ENCODE assay signal across 11 cellular contexts in genomic region chr20:32893878-32894483, GRCh38. TPM values are rescaled to one million over a fixed set of nuclear protein-coding genes. Genes with fewer than 3 reads are reported as not detected.
DNase-seq lines count a peak whose midpoint lies in the region; ATAC-seq, FAIRE-seq and TF ChIP-seq lines count a peak whose summit lies in the region.
"Had no signal": no experiment of that assay in that cellular context is flagged by ENCODE, and none has a peak within 500 bp of the region (broad histone marks: within the 10 kb centered on the region; RNA-seq: fewer than 3 reads in every experiment).

No MANE protein-coding gene starts in this region.

- in situ Hi-C loops in astrocyte of the spinal cord (cut with HindIII; ENCODE audit: low sequenced_read_pairs) (no loop called here), G401 (cut with HindIII; ENCODE audit: low sequenced_read_pairs) (no loop called here)

- peak; percentile 37 for ATAC-seq in mucosa of descending colon
- ATAC-seq in GM19351 (IDR thresholded peaks at IDR 0.05; ENCODE audit: unreplicated experiment) = no peak
- ATAC-seq: CD8-positive, alpha-beta T cell had no signal

- no peak overlapping the region for H3K4me3 ChIP-seq in HFF-Myc (replicated peaks; ENCODE audit: low read depth, low read length)
- no peak overlapping the region for H3K4me3 ChIP-seq in astrocyte of the spinal cord (ENCODE audit: low read depth, low read length)
- no peak overlapping the region for H3K4me3 ChIP-seq in mucosa of descending colon
- H3K4me3 ChIP-seq: thoracic aorta had no signal

- peak; percentile 73 for TF ChIP-seq CTCF in HFF-Myc (IDR thresholded peaks at IDR 0.05; ENCODE audit: low read depth, low read length, missing control alignments)
- peak; percentile 59 for TF ChIP-seq CTCF in astrocyte of the spinal cord (IDR thresholded peaks at IDR 0.05; ENCODE audit: low read depth, low read length)
- no peak for TF ChIP-seq CTCF in mucosa of descending colon (IDR thresholded peaks at IDR 0.05)

- no peak for FAIRE-seq in frontal cortex (lab: Jason Lieb, UNC)

- H3K4me1 ChIP-seq in mucosa of descending colon (ENCODE audit: low read depth) = no peaks in the 10 kb centered on the region

- DNase-seq in NCI-H2171 treated with DMSO at 0.1 percent for 48 hours (lab: John Stamatoyannopoulos, UW) (peak; percentile 47), NCI-H2171 (lab: John Stamatoyannopoulos, UW) (no peak), HFF-Myc (ENCODE audit: extremely low read depth, low read depth) (no peak), astrocyte of the spinal cord (ENCODE audit: low read depth, low spot score) (peak; percentile 3), mucosa of descending colon (peak in 1 of 3 donors; percentile 3), G401 (ENCODE audit: low spot score) (no peak), frontal cortex (ENCODE audit: low spot score in 2 of 2) (no peak)

- H3K36me3 ChIP-seq in mucosa of descending colon (ENCODE audit: low read depth) = no peaks in the 10 kb centered on the region
- H3K36me3 ChIP-seq: thoracic aorta had no signal

- intact Hi-C loops in mucosa of descending colon (cut with DNase I, micrococcal nuclease) = no loop called here

- no peaks in the 10 kb centered on the region for H3K9me3 ChIP-seq in mucosa of descending colon
- H3K9me3 ChIP-seq: thoracic aorta had no signal

RNA-seq across cellular contexts. Expression of gene EFCAB8, which starts 35.3 kb away (rescaled TPM):
- under 1 TPM in 2 of 3 donors, not detected in 1; 0.17 to 0.66 TPM for total RNA-seq in mucosa of descending colon
- 0.03 TPM in 1 of 2 replicates, not detected in the other for total RNA-seq in G401 (2014; rRNA removed; shearing (Covaris generic))
- total RNA-seq in frontal cortex = not detected
- total RNA-seq: HT1080 had no signal

Comparison
In these comparisons a context has a peak if more than half of its experiments do, and no peak if none do; other contexts are left out.
1. DNase-seq: peak in NCI-H2171 treated with DMSO at 0.1 percent for 48 hours (single experiment) and astrocyte of the spinal cord (single experiment); none in NCI-H2171 (single experiment), HFF-Myc (single experiment), G401 (single experiment) and frontal cortex (0 of 2).